Comparison of ENCODE assay signal across 2 cellular contexts in the genomic region with DNA sequence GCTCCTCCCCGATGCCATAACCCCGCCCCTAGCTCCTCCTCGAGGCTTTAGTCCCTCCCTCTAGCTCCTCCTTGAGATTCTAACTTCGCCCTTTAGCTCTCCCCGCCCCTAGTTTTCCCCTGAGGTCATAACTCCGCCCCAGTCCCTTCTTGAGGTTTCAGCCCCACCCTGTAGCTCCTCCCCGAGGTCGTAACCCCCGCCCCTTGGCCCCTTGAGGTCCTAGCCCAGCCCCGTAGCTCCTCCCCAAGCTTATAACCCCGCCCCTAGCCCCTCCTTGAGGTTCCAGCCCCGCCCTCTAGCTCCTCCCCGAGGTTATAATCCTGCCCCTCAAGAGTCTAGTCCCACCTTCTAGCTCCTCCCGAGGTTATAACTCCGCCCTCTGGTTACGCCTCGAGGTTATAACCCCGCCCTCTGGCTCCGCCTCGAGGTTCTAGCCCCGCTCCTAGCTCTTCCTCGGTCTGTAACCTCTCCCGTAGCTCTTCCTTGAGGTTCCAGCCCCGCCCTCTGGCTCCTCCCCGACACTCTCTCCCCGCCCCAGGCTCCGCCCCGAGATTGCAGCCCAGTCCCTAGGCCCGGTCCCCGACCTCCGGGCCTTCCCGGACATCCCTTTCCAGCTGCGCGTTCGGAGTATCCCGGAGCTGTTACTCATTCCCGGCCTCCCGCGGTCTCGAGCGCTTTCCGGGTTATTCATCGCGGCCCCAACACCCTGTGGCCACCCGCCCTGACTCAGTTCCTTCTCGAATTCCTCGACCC.
A peak's percentile ranks its signal among the peaks of the same experiment; 100 is the strongest.
TF ChIP-seq lines count a peak whose summit lies in the region.

No MANE protein-coding gene starts in this region.

TF ChIP-seq in IMR-90, 13 proteins besides CTCF, POLR2A, EP300 and RAD21:
- TF ChIP-seq BHLHE40 (IDR thresholded peaks at IDR 0.05; ENCODE audit: low read depth, low read length), result 0 out of 2 replicates have a peak, but pooled peaks have one; percentile 22
- peak; percentile 76; the same call in 1 of the 2 replicates for TF ChIP-seq MAZ (IDR thresholded peaks at IDR 0.05; ENCODE audit: borderline replicate concordance, low read depth, low read length)
- peak; percentile 13; the same call in 1 of the 2 replicates for TF ChIP-seq CEBPB (IDR thresholded peaks at IDR 0.05; ENCODE audit: low read depth, low read length)
- TF ChIP-seq RFX5 (IDR thresholded peaks at IDR 0.05; ENCODE audit: low read depth, low read length), result no peak
- TF ChIP-seq MXI1 (IDR thresholded peaks at IDR 0.05; ENCODE audit: borderline replicate concordance, low read depth, low read length), result no peak
- TF ChIP-seq FOS (IDR thresholded peaks at IDR 0.05; ENCODE audit: low read depth, low read length), result peak; percentile 26; the same call in 1 of the 2 replicates
TF ChIP-seq in IMR-90: peak in this region for 4.

TF ChIP-seq in PFSK-1, 5 proteins besides CTCF, POLR2A, EP300 and RAD21:
- TF ChIP-seq FOXP2 (optimal IDR thresholded peaks at IDR 0.05; ENCODE audit: borderline replicate concordance, extremely low read depth, extremely low read length, insufficient read depth) (peak; percentile 18), TAF1 (IDR thresholded peaks at IDR 0.05; ENCODE audit: borderline replicate concordance, insufficient read depth, low read length) (peak; percentile 84; the same call in 1 of the 2 replicates), SIN3A (IDR thresholded peaks at IDR 0.05; ENCODE audit: borderline replicate concordance, insufficient read depth, low read length) (0 out of 2 replicates have a peak, but pooled peaks have one; percentile 65), POLR2AphosphoS5 (IDR thresholded peaks at IDR 0.05; ENCODE audit: low read depth, low read length) (peak; percentile 82)
- TF ChIP-seq, protein P1, sequence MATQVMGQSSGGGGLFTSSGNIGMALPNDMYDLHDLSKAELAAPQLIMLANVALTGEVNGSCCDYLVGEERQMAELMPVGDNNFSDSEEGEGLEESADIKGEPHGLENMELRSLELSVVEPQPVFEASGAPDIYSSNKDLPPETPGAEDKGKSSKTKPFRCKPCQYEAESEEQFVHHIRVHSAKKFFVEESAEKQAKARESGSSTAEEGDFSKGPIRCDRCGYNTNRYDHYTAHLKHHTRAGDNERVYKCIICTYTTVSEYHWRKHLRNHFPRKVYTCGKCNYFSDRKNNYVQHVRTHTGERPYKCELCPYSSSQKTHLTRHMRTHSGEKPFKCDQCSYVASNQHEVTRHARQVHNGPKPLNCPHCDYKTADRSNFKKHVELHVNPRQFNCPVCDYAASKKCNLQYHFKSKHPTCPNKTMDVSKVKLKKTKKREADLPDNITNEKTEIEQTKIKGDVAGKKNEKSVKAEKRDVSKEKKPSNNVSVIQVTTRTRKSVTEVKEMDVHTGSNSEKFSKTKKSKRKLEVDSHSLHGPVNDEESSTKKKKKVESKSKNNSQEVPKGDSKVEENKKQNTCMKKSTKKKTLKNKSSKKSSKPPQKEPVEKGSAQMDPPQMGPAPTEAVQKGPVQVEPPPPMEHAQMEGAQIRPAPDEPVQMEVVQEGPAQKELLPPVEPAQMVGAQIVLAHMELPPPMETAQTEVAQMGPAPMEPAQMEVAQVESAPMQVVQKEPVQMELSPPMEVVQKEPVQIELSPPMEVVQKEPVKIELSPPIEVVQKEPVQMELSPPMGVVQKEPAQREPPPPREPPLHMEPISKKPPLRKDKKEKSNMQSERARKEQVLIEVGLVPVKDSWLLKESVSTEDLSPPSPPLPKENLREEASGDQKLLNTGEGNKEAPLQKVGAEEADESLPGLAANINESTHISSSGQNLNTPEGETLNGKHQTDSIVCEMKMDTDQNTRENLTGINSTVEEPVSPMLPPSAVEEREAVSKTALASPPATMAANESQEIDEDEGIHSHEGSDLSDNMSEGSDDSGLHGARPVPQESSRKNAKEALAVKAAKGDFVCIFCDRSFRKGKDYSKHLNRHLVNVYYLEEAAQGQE (IDR thresholded peaks at IDR 0.05; ENCODE audit: insufficient read depth in 1 of 2, low read depth in 2 of 2, low read length in 2 of 2), result peak in 1 of 2 experiments; percentile 42; a peak in 1 of 4 replicates
